ENCODE assay signal across 13 cellular contexts in genomic region chr7:20787658-20788057, GRCh38. TPM values are rescaled to one million over a fixed set of nuclear protein-coding genes. Genes with fewer than 3 reads are reported as not detected.
DNase-seq lines count a peak whose midpoint lies in the region; ATAC-seq and TF ChIP-seq lines count a peak whose summit lies in the region.
"Had no signal": no experiment of that assay in that cellular context is flagged by ENCODE, and none has a peak within 500 bp of the region (broad histone marks: within the 10 kb centered on the region; RNA-seq: fewer than 3 reads in every experiment).

No MANE protein-coding gene starts in this region.

- H3K27ac Mint-ChIP-seq in H9 (no peak overlapping the region; a peak in 2 of 7 replicates), T-helper 17 cell (peak overlapping the region; percentile 12)

- peaks cover 59 to 61% of the 10 kb centered on the region in 2 experiments for H3K4me1 Mint-ChIP-seq in H9
- peaks cover 9% of the 10 kb centered on the region for H3K4me1 Mint-ChIP-seq in T-helper 17 cell

- H2BK5ac ChIP-seq in H9 (ENCODE audit: insufficient read length, low read length) (no peak overlapping the region), mesendoderm (ENCODE audit: low read length) (no peak overlapping the region)

- no peak overlapping the region for H2AK5ac ChIP-seq in H9 (ENCODE audit: insufficient read length, low read length)
- no peak overlapping the region for H2AK5ac ChIP-seq in mesendoderm (ENCODE audit: low read length)

- no peak overlapping the region for H4K91ac ChIP-seq in H9 (ENCODE audit: insufficient read length, low read depth, low read length)

- no peak overlapping the region for H3T11ph ChIP-seq in H9 (ENCODE audit: low read length)

- H2BK12ac ChIP-seq in H9 (ENCODE audit: insufficient read length, low read depth, low read length) = no peak overlapping the region

- H3K4me3 ChIP-seq in mesendoderm (ENCODE audit: low read length) = peak overlapping the region; percentile 81
- H3K4me3 ChIP-seq: lung had no signal

- H3K4ac ChIP-seq in H9 (ENCODE audit: low read depth, low read length) = no peak overlapping the region
- no peak overlapping the region for H3K4ac ChIP-seq in mesendoderm (ENCODE audit: low read depth, low read length)

- peaks cover 25% of the 10 kb centered on the region; the same call in 1 of the 2 replicates for H3K27me3 ChIP-seq in H9 (ENCODE audit: insufficient read depth, low read length)
- peaks cover 10% of the 10 kb centered on the region for H3K27me3 ChIP-seq in mesendoderm (ENCODE audit: insufficient read depth, low read length, poor library complexity)

- H2BK15ac ChIP-seq in H9 (ENCODE audit: low read depth, low read length) (no peak overlapping the region), mesendoderm (replicated peaks; ENCODE audit: low read depth) (no peak overlapping the region)

- no CpG with 5 or more reads among the region's 16 CpGs for WGBS in H9 (ENCODE audit: extremely low coverage, insufficient read length, low lambda C conversion rate)
- WGBS in mesendoderm (ENCODE audit: extremely low coverage, insufficient coverage, low lambda C conversion rate) = no CpG with 5 or more reads among the region's 16 CpGs

- DNase-seq in DMS53 (lab: John Stamatoyannopoulos, UW) = peak; percentile 89
- DNase-seq in DMS53 treated with DMSO at 0.1 percent for 48 hours (lab: John Stamatoyannopoulos, UW; ENCODE audit: unreplicated experiment) = no peak
- no peak for DNase-seq in H9
- DNase-seq in T-helper 17 cell = no peak
- peak; percentile 80 for DNase-seq in mesendoderm
- DNase-seq in pons (ENCODE audit: low spot score) = no peak
- no peak for DNase-seq in NCI-H82 treated with DMSO at 0.1 percent for 48 hours (lab: John Stamatoyannopoulos, UW; ENCODE audit: unreplicated experiment)
- DNase-seq in SK-N-DZ (ENCODE audit: low spot score) = no peak
- DNase-seq: activated CD4-positive, alpha-beta T cell treated with anti-CD3 and anti-CD28 coated beads for 48 hours; gastrocnemius medialis; psoas muscle; stimulated activated CD4-positive, alpha-beta T cell treated with anti-CD3 and anti-CD28 coated beads, Interleukin-4, amount 100 ng/mL, for 24 hours had no signal

- H2AFZ ChIP-seq in H9 (ENCODE audit: low read length) = no peak overlapping the region

- H3K14ac ChIP-seq in H9 (ENCODE audit: insufficient read depth, low read length) = no peak overlapping the region

- ATAC-seq in T-helper 17 cell = no peak
- ATAC-seq: gastrocnemius medialis had no signal

- no peak overlapping the region for H3K9ac ChIP-seq in H9 (ENCODE audit: extremely low read depth, insufficient read length, low read length)
- peak overlapping the region; percentile 56 for H3K9ac ChIP-seq in mesendoderm (ENCODE audit: low read length)

- no peaks in the 10 kb centered on the region for H3K79me1 ChIP-seq in H9 (ENCODE audit: insufficient read depth, low read depth, low read length, poor library complexity, severe bottlenecking)
- no peaks in the 10 kb centered on the region for H3K79me1 ChIP-seq in mesendoderm (ENCODE audit: low read length)

- H3K56ac ChIP-seq in H9 (ENCODE audit: insufficient read length, low read depth, low read length) = no peak overlapping the region
- peak overlapping the region; percentile 99 for H3K56ac ChIP-seq in mesendoderm (ENCODE audit: low read length)

- H3K9me3 Mint-ChIP-seq in H9 = peaks cover 0 to 4% of the 10 kb centered on the region in 2 experiments; a peak in 2 of 5 replicates

- no peak overlapping the region for H3K18ac ChIP-seq in H9 (ENCODE audit: insufficient read length, low read depth, low read length)
- no peak overlapping the region for H3K18ac ChIP-seq in mesendoderm (ENCODE audit: low read length)

- H3K9me3 ChIP-seq in H9 (ENCODE audit: control insufficient read depth, low read depth, low read length) (no peaks in the 10 kb centered on the region), T-helper 17 cell (ENCODE audit: control insufficient read depth, low read length, poor library complexity, severe bottlenecking) (peaks cover 9% of the 10 kb centered on the region)
- H3K9me3 ChIP-seq: gastrocnemius medialis, psoas muscle had no signal

- TF ChIP-seq CTCF in H9 (conservative IDR thresholded peaks at IDR 0.05) = no peak

- peaks cover 44% of the 10 kb centered on the region for H3K23me2 ChIP-seq in H9 (ENCODE audit: insufficient read length, low read depth, low read length, poor library complexity, severe bottlenecking)

- H3K23ac ChIP-seq in H9 (ENCODE audit: insufficient read length, low read depth, low read length) (no peak overlapping the region), mesendoderm (ENCODE audit: low read length) (peak overlapping the region; percentile 51)

- H3K4me3 Mint-ChIP-seq in H9 (peak overlapping the region; percentile 84 to 92), T-helper 17 cell (peak overlapping the region; percentile 56)

- no peaks in the 10 kb centered on the region for H3K79me2 ChIP-seq in H9 (ENCODE audit: insufficient read depth, low read length)
- peaks cover 2% of the 10 kb centered on the region for H3K79me2 ChIP-seq in mesendoderm (ENCODE audit: control insufficient read depth, insufficient read depth, low read length)

- no peaks in the 10 kb centered on the region for H3K36me3 Mint-ChIP-seq in H9 (ENCODE audit: insufficient read depth in 1 of 3, low read depth in 3 of 3)
- peaks cover 4% of the 10 kb centered on the region for H3K36me3 Mint-ChIP-seq in T-helper 17 cell (ENCODE audit: low read depth)

- H4K20me1 ChIP-seq in H9 (ENCODE audit: control insufficient read depth, insufficient read depth, insufficient read length) = no peaks in the 10 kb centered on the region

- H4K5ac ChIP-seq in H9 (ENCODE audit: insufficient read length, low read depth, low read length) (no peak overlapping the region), mesendoderm (ENCODE audit: low read length) (no peak overlapping the region)

- peak overlapping the region; percentile 96 for H3K4me2 ChIP-seq in H9 (ENCODE audit: insufficient read depth, insufficient read length, low read length)
- peak overlapping the region; percentile 89 for H3K4me2 ChIP-seq in mesendoderm (ENCODE audit: low read length)

- H4K8ac ChIP-seq in H9 (replicated peaks; ENCODE audit: insufficient read length, low read depth, low read length) (no peak overlapping the region), mesendoderm (ENCODE audit: low read depth, low read length) (no peak overlapping the region)

- H3K36me3 ChIP-seq in mesendoderm (ENCODE audit: control insufficient read depth, insufficient read depth, low read length) = no peaks in the 10 kb centered on the region
- H3K36me3 ChIP-seq: gastrocnemius medialis had no signal

- H2BK20ac ChIP-seq in H9 (ENCODE audit: low read depth, low read length, poor library complexity, severe bottlenecking) = no peak overlapping the region

- H3K4me1 ChIP-seq in H9 (ENCODE audit: insufficient read depth, low read length) (peaks cover 5% of the 10 kb centered on the region), mesendoderm (ENCODE audit: control insufficient read depth, low read depth, low read length) (peaks cover 4% of the 10 kb centered on the region)

- H3K27ac ChIP-seq in H9 (ENCODE audit: insufficient read length, low read depth, low read length) = no peak overlapping the region
- peak overlapping the region; percentile 59 for H3K27ac ChIP-seq in mesendoderm (ENCODE audit: low read depth, low read length)
- H3K27ac ChIP-seq: gastrocnemius medialis, psoas muscle had no signal

- H3K27me3 Mint-ChIP-seq in H9 (ENCODE audit: low read depth) = peaks cover 77% of the 10 kb centered on the region
- peaks cover 67% of the 10 kb centered on the region for H3K27me3 Mint-ChIP-seq in T-helper 17 cell

- H2BK120ac ChIP-seq in H9 (ENCODE audit: low read depth, low read length, poor library complexity, severe bottlenecking) (no peak overlapping the region), mesendoderm (ENCODE audit: low read depth, low read length) (no peak overlapping the region)

RNA-seq across cellular contexts. Expression of gene SP8, which starts 1.0 kb away (rescaled TPM):
- total RNA-seq in H9 (2021) (3.5 TPM in 2 replicates), T-helper 17 cell (not detected)
- 2.8 TPM for polyA plus RNA-seq in mesendoderm (2013, experiment 1 of 2)
- 2.5 TPM for polyA plus RNA-seq in mesendoderm (2013, experiment 2 of 2)
- not detected in 2 replicates for polyA plus RNA-seq in SK-N-DZ (2014; cell fraction: cytosol; rRNA removed)
- not detected in 2 replicates for polyA plus RNA-seq in SK-N-DZ (2014; cell fraction: nucleus; rRNA removed)
- total RNA-seq: gastrocnemius medialis, lung, psoas muscle had no signal
- polyA plus RNA-seq: lung, psoas muscle had no signal

Comparison
In these comparisons a context has a peak if more than half of its experiments do, and no peak if none do; other contexts are left out.
1. DNase-seq: peak in DMS53 (single experiment) and mesendoderm (single experiment); none in DMS53 treated with DMSO at 0.1 percent for 48 hours (single experiment), H9 (single experiment), T-helper 17 cell (0 of 3), pons (single experiment), NCI-H82 treated with DMSO at 0.1 percent for 48 hours (single experiment) and SK-N-DZ (single experiment).